In the genomic region with DNA sequence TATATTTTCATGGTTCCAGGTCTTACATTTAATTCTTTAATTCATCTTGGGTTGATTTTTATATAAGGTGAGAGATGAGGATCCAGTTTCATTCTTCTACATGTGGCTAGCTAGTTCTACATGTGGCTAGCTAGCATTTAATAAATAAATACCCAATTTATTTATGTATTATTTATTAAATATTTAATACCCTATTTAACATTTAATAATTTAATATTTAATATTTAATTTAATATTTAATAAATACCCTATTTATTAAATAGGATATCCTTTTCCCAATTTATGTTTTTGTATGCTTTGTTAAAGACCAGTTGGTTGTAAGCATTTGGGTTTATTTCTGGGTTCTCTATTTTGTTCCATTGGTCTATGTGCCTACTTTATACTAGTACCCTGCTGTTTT, we compare ENCODE assay signal across 28 cellular contexts.
"Had no signal": no experiment of that assay in that cellular context is flagged by ENCODE, and none has a peak within 500 bp of the region (broad histone marks: within the 10 kb centered on the region; RNA-seq: fewer than 3 reads in every experiment).

No MANE protein-coding gene starts in this region.

- H3K9me3 ChIP-seq: esophagus squamous epithelium had no signal

- H3K27ac ChIP-seq: brain microvascular endothelial cell, epithelial cell of prostate, esophagus squamous epithelium had no signal

- DNase-seq: activated CD4-positive, alpha-beta memory T cell treated with anti-CD3 and anti-CD28 coated beads, Interleukin-2, amount 10 ng/mL, durations not matched to agents 7 days and 5 days; activated CD4-positive, alpha-beta T cell treated with anti-CD3 and anti-CD28 coated beads for 1 hour; activated CD4-positive, alpha-beta T cell treated with anti-CD3 and anti-CD28 coated beads for 4 hours; activated CD4-positive, alpha-beta T cell treated with anti-CD3 and anti-CD28 coated beads, Interleukin-2, amount 10 ng/mL, durations not matched to agents 7 days and 5 days; activated CD4-positive, alpha-beta T cell treated with anti-CD3 and anti-CD28 coated beads, Interleukin-2, amount 50 U/mL, for 4 hours; activated effector memory CD4-positive, alpha-beta T cell treated with Interleukin-2 at 50 U/mL for 16 hours; activated gamma-delta T cell treated with Interleukin-2 at 50 U/mL for 16 hours; activated naive CD4-positive, alpha-beta T cell treated with anti-CD3 and anti-CD28 coated beads, Interleukin-2, amount 50 U/mL, for 16 hours; activated naive CD4-positive, alpha-beta T cell treated with Interleukin-2 at 50 U/mL for 16 hours; activated T-cell treated with anti-CD3 and anti-CD28 coated beads, Interleukin-2, amount 50 U/mL, for 4 hours; amniotic stem cell; anterior cingulate cortex; brain microvascular endothelial cell; cortex of kidney; dermis blood vessel endothelial cell; effector CD4-positive, alpha-beta T cell; effector memory CD8-positive, alpha-beta T cell; esophagus squamous epithelium; foreskin melanocyte; head of caudate nucleus; T-helper 1 cell; T-helper 17 cell; T1000 had no signal

- FAIRE-seq: astrocyte, bronchial epithelial cell, endothelial cell of umbilical vein had no signal

- H3K4me1 ChIP-seq: esophagus squamous epithelium had no signal

- H3K36me3 ChIP-seq: brain microvascular endothelial cell, esophagus squamous epithelium had no signal

- H3K4me3 ChIP-seq: esophagus squamous epithelium had no signal

- ATAC-seq: activated T-cell treated with anti-CD3 and anti-CD28 coated beads, Interleukin-2, amount 50 U/mL, for 4 hours; activated T-helper 17 cell treated with anti-CD3 and anti-CD28 coated beads, Interleukin-2, amount 50 U/mL, for 72 hours; effector memory CD8-positive, alpha-beta T cell; T-helper 17 cell had no signal
